In genomic region chr1:40633563-40634376, GRCh38 we compare ENCODE assay signal across 1 cellular context.
TF ChIP-seq lines count a peak whose summit lies in the region.

No MANE protein-coding gene starts in this region.

TF ChIP-seq in K562, 482 proteins besides CTCF, POLR2A, EP300 and RAD21 (continued from another document and continues in another):
- TF ChIP-seq RNF219 (CRISPR knock-in tag; IDR thresholded peaks at IDR 0.05) (no peak), ZNF75A (CRISPR knock-in tag; IDR thresholded peaks at IDR 0.05) (no peak), MAFF (IDR thresholded peaks at IDR 0.05; ENCODE audit: low read length) (no peak), ZNF212 (CRISPR knock-in tag; IDR thresholded peaks at IDR 0.05) (no peak), ZFPM2 (CRISPR knock-in tag; IDR thresholded peaks at IDR 0.05) (no peak), MLX (CRISPR knock-in tag; conservative IDR thresholded peaks at IDR 0.05) (no peak), TAF7 (tag; IDR thresholded peaks at IDR 0.05) (no peak), SREBF1 (IDR thresholded peaks at IDR 0.05; ENCODE audit: borderline replicate concordance, low read depth, low read length) (no peak), MAZ (CRISPR knock-in tag; conservative IDR thresholded peaks at IDR 0.05 in 1 of 2, IDR thresholded peaks at IDR 0.05 in 1 of 2) (peak in 1 of 2 experiments; percentile 44; a peak in 1 of 4 replicates), HCFC1 (IDR thresholded peaks at IDR 0.05; ENCODE audit: low read depth, low read length) (no peak), PATZ1 (CRISPR knock-in tag; IDR thresholded peaks at IDR 0.05; ENCODE audit: borderline replicate concordance) (no peak), ZSCAN32 (CRISPR knock-in tag; IDR thresholded peaks at IDR 0.05) (no peak), SREBF2 (CRISPR knock-in tag; IDR thresholded peaks at IDR 0.05) (no peak), TRIM24 (IDR thresholded peaks at IDR 0.05) (peak; percentile 33 to 89; a peak in 3 of 4 replicates), ZNF57 (CRISPR knock-in tag; IDR thresholded peaks at IDR 0.05) (no peak), MNT (conservative IDR thresholded peaks at IDR 0.05) (peak in 1 of 2 experiments; percentile 54; a peak in 1 of 4 replicates), KDM1A (IDR thresholded peaks at IDR 0.05) (peak; percentile 85 to 89), BCLAF1 (IDR thresholded peaks at IDR 0.05; ENCODE audit: borderline replicate concordance in 1 of 2, control insufficient read depth in 1 of 2, low read depth in 2 of 2, low read length in 1 of 2) (no peak), ZNF398 (CRISPR knock-in tag; IDR thresholded peaks at IDR 0.05) (no peak), ZBTB7A (IDR thresholded peaks at IDR 0.05; ENCODE audit: borderline replicate concordance, control insufficient read depth, low read depth, low read length) (peak; percentile 35; the same call in 1 of the 2 replicates), SMARCB1 (IDR thresholded peaks at IDR 0.05; ENCODE audit: insufficient read length, low read depth) (no peak), ARID4B (CRISPR knock-in tag; IDR thresholded peaks at IDR 0.05) (no peak), NFE2L1 (tag; IDR thresholded peaks at IDR 0.05; ENCODE audit: borderline replicate concordance, low read depth) (no peak), NFE2 (IDR thresholded peaks at IDR 0.05; ENCODE audit: low read depth) (no peak), ZFP91 (CRISPR knock-in tag; IDR thresholded peaks at IDR 0.05) (no peak), TFAM (CRISPR knock-in tag; conservative IDR thresholded peaks at IDR 0.05) (no peak), ZNF165 (CRISPR knock-in tag; IDR thresholded peaks at IDR 0.05; ENCODE audit: borderline replicate concordance) (no peak), ELK3 (CRISPR knock-in tag; IDR thresholded peaks at IDR 0.05) (no peak), ILF3 (IDR thresholded peaks at IDR 0.05; ENCODE audit: borderline replicate concordance) (no peak), TGIF2 (CRISPR knock-in tag; IDR thresholded peaks at IDR 0.05) (no peak), NBN (IDR thresholded peaks at IDR 0.05; ENCODE audit: low read depth) (peak; percentile 94), EZH2 (IDR thresholded peaks at IDR 0.05; ENCODE audit: borderline replicate concordance, low read depth, low read length) (no peak), CBFA2T3 (IDR thresholded peaks at IDR 0.05) (peak; percentile 98), PCBP2 (IDR thresholded peaks at IDR 0.05; ENCODE audit: low read depth, low read length, poor library complexity, severe bottlenecking) (no peak), ZFP36 (IDR thresholded peaks at IDR 0.05; ENCODE audit: low read depth, low read length, partially characterized antibody) (no peak), NCOR1 (IDR thresholded peaks at IDR 0.05) (peak; percentile 95)
